In genomic region chr12:73110816-73111215, GRCh38 we compare ENCODE assay signal across 36 cellular contexts.
"Had no signal": no experiment of that assay in that cellular context is flagged by ENCODE, and none has a peak within 500 bp of the region (broad histone marks: within the 10 kb centered on the region; RNA-seq: fewer than 3 reads in every experiment).

No MANE protein-coding gene starts in this region.

- H3K36me3 ChIP-seq: MG63 had no signal

- H3K4me2 ChIP-seq: KMS-11 had no signal

- DNase-seq: Karpas-422, Kasumi-1, KG1, MG63, MM.1S, MV-4-11, NCI-H1048, NCI-H1092, NCI-H1092 treated with DMSO at 0.1 percent for 48 hours, NCI-H1105, NCI-H1105 treated with DMSO at 0.1 percent for 48 hours, NCI-H1417 treated with DMSO at 0.1 percent for 48 hours, NCI-H1436, NCI-H1436 treated with DMSO at 0.1 percent for 48 hours, NCI-H146, NCI-H1694, NCI-H1694 treated with DMSO at 0.1 percent for 48 hours, NCI-H187, NCI-H187 treated with DMSO at 0.1 percent for 48 hours, NCI-H1930, NCI-H2029, NCI-H2029 treated with DMSO at 0.1 percent for 48 hours, NCI-H2081, NCI-H2081 treated with DMSO at 0.1 percent for 48 hours, NCI-H2107, NCI-H2171, NCI-H2171 treated with DMSO at 0.1 percent for 48 hours, NCI-H2227 treated with DMSO at 0.1 percent for 48 hours, NCI-H226, NCI-H345, NCI-H446, NCI-H446 treated with DMSO at 0.1 percent for 48 hours, NCI-H510A, NCI-H510A treated with DMSO at 0.1 percent for 48 hours, NCI-H524 had no signal

- H3K9me3 ChIP-seq: MG63 had no signal

- H3K4me3 ChIP-seq: MG63 had no signal

- H3K27ac ChIP-seq: KMS-11 had no signal

- H3K27me3 ChIP-seq: MG63 had no signal

- H3K9ac ChIP-seq: KMS-11 had no signal
